ENCODE assay signal across 18 cellular contexts in genomic region chr11:69899957-69900821, GRCh38.
DNase-seq lines count a peak whose midpoint lies in the region; ATAC-seq, FAIRE-seq and TF ChIP-seq lines count a peak whose summit lies in the region.
"Had no signal": no experiment of that assay in that cellular context is flagged by ENCODE, and none has a peak within 500 bp of the region (broad histone marks: within the 10 kb centered on the region; RNA-seq: fewer than 3 reads in every experiment).

No MANE protein-coding gene starts in this region.

- no peaks in the 10 kb centered on the region for H3K36me3 ChIP-seq in endothelial cell of umbilical vein (ENCODE audit: control insufficient read depth in 2 of 2, extremely low read depth in 1 of 2, insufficient read depth in 2 of 2, low read length in 2 of 2)
- H3K36me3 ChIP-seq: vagina had no signal

- H3K9ac ChIP-seq in endothelial cell of umbilical vein (replicated peaks; ENCODE audit: extremely low read depth, insufficient read depth, low read length), result no peak overlapping the region
- H3K9ac ChIP-seq: parathyroid adenoma had no signal

- TF ChIP-seq CTCF in endothelial cell of umbilical vein (IDR thresholded peaks at IDR 0.05; ENCODE audit: extremely low read depth in 1 of 2, insufficient read depth in 1 of 2, low read depth in 1 of 2, low read length in 2 of 2), result no peak
- no peak for TF ChIP-seq CTCF in natural killer cell (IDR thresholded peaks at IDR 0.05)

- H3K27me3 Mint-ChIP-seq in natural killer cell (ENCODE audit: low read depth in 2 of 2), result peaks cover 0 to 20% of the 10 kb centered on the region in 2 donors

- CTCF ChIA-PET in endothelial cell of umbilical vein (lab: Charles Lee), result interaction anchor here (1.0 to 5.5 kb wide), 10 partner anchors 9 to 296 kb away, joined by 3 to 35 read pairs (median 6); no protein-coding TSS in a partner anchor

- no peaks in the 10 kb centered on the region for H3K9me1 ChIP-seq in endothelial cell of umbilical vein (replicated peaks; ENCODE audit: control insufficient read depth, extremely low read depth, insufficient read depth, low read length)

- TF ChIP-seq POLR2A in endothelial cell of umbilical vein (IDR thresholded peaks at IDR 0.05; ENCODE audit: low read depth, low read length), result no peak

- no peak for ATAC-seq in natural killer cell
- no peak for ATAC-seq in GM19351 (IDR thresholded peaks at IDR 0.05; ENCODE audit: unreplicated experiment)
- no peak for ATAC-seq in GM21576 (IDR thresholded peaks at IDR 0.05; ENCODE audit: unreplicated experiment)
- ATAC-seq: GM12878 had no signal

- dilution Hi-C loops in endothelial cell of umbilical vein (cut with MboI; ENCODE audit: extremely low pct_ligation_motif_present, low sequenced_read_pairs), result loop anchor here (25.0 kb wide), 1 partner anchor 287 kb away; no protein-coding TSS in a partner anchor

- H3K9me3 ChIP-seq in endothelial cell of umbilical vein (replicated peaks; ENCODE audit: control insufficient read depth, insufficient read depth, low read length), result no peaks in the 10 kb centered on the region
- H3K9me3 ChIP-seq: vagina had no signal

- peaks cover 13% of the 10 kb centered on the region for H3K4me1 ChIP-seq in endothelial cell of umbilical vein (ENCODE audit: control insufficient read depth, extremely low read depth, insufficient read depth, low read length)
- H3K4me1 ChIP-seq: parathyroid adenoma, vagina had no signal

- H3K79me2 ChIP-seq in endothelial cell of umbilical vein (ENCODE audit: control insufficient read depth, insufficient read depth, low read length), result no peaks in the 10 kb centered on the region
- H3K79me2 ChIP-seq: parathyroid adenoma had no signal

- H3K36me3 Mint-ChIP-seq in natural killer cell, result no peaks in the 10 kb centered on the region
- H3K36me3 Mint-ChIP-seq: brain had no signal

- H4K20me1 ChIP-seq in endothelial cell of umbilical vein (replicated peaks; ENCODE audit: control insufficient read depth, extremely low read depth, insufficient read depth, low read length), result no peaks in the 10 kb centered on the region

- POLR2A ChIA-PET in endothelial cell of umbilical vein (lab: Charles Lee), result no interaction called here

- no peak overlapping the region for H3K4me3 Mint-ChIP-seq in natural killer cell
- H3K4me3 Mint-ChIP-seq: activated CD4-positive, alpha-beta T cell treated with anti-CD3 and anti-CD28 coated beads, Interleukin-2, amount 10 ng/mL, durations not matched to agents 7 days and 5 days; brain; T-helper 1 cell treated with Interleukin-12 subunit alpha and Interleukin-12 subunit beta and Interleukin-4 antibody, amounts not matched to agents 30 μg/mL and 1 μg/mL, for 36 hours had no signal

- peak; percentile 68 for FAIRE-seq in endothelial cell of umbilical vein (lab: Jason Lieb, UNC)
- FAIRE-seq: endometrium, GM12878 had no signal

- H3K27me3 ChIP-seq in endothelial cell of umbilical vein (ENCODE audit: control insufficient read depth in 2 of 2, insufficient read depth in 2 of 2, low read length in 2 of 2), result peaks cover 0 to 7% of the 10 kb centered on the region in 2 experiments
- H3K27me3 ChIP-seq: vagina had no signal

- H3K4me3 ChIP-seq in endothelial cell of umbilical vein (replicated peaks in 1 of 3; ENCODE audit: insufficient read depth in 1 of 3, low read depth in 1 of 3, low read length in 3 of 3), result no peak overlapping the region
- H3K4me3 ChIP-seq: GM12878, vagina had no signal

- BruUV-seq in endothelial cell of umbilical vein (replicated peaks; lab: Mats Ljungman, UMichigan), result no TSS peak

- peak overlapping the region; percentile 12 for H3K4me2 ChIP-seq in endothelial cell of umbilical vein (ENCODE audit: insufficient read depth, low read length)

- H3K9me3 Mint-ChIP-seq in natural killer cell, result no peaks in the 10 kb centered on the region
- H3K9me3 Mint-ChIP-seq: activated CD4-positive, alpha-beta T cell treated with anti-CD3 and anti-CD28 coated beads, Interleukin-2, amount 10 ng/mL, durations not matched to agents 7 days and 5 days; T-helper 1 cell treated with Interleukin-12 subunit alpha and Interleukin-12 subunit beta and Interleukin-4 antibody, amounts not matched to agents 30 μg/mL and 1 μg/mL, for 36 hours had no signal

- H2AFZ ChIP-seq in endothelial cell of umbilical vein (ENCODE audit: low read depth, low read length), result no peak overlapping the region
- H2AFZ ChIP-seq: parathyroid adenoma had no signal

- H3K4me1 Mint-ChIP-seq in natural killer cell, result no peaks in the 10 kb centered on the region
- H3K4me1 Mint-ChIP-seq: activated CD4-positive, alpha-beta T cell treated with anti-CD3 and anti-CD28 coated beads, Interleukin-2, amount 10 ng/mL, durations not matched to agents 7 days and 5 days; brain had no signal

- no peak overlapping the region for H3K27ac Mint-ChIP-seq in natural killer cell
- H3K27ac Mint-ChIP-seq: activated CD4-positive, alpha-beta T cell treated with anti-CD3 and anti-CD28 coated beads, Interleukin-2, amount 10 ng/mL, durations not matched to agents 7 days and 5 days; brain; T-helper 1 cell treated with Interleukin-12 subunit alpha and Interleukin-12 subunit beta and Interleukin-4 antibody, amounts not matched to agents 30 μg/mL and 1 μg/mL, for 36 hours had no signal

- peak; percentile 44 for DNase-seq in AG20443 (ENCODE audit: low spot score)
- DNase-seq in M059J (ENCODE audit: low read depth), result peak; percentile 81
- peak; percentile 67 for DNase-seq in endothelial cell of umbilical vein (ENCODE audit: low read depth, low spot score)
- DNase-seq in mucosa of gallbladder (ENCODE audit: low spot score), result peak; percentile 86
- DNase-seq in natural killer cell, result no peak
- no peak for DNase-seq in NCI-H226
- DNase-seq: activated CD4-positive, alpha-beta T cell treated with anti-CD3 and anti-CD28 coated beads, Interleukin-2, amount 10 ng/mL, durations not matched to agents 7 days and 5 days; DMS79; NCI-H345; stimulated activated CD4-positive, alpha-beta T cell treated with anti-CD3 and anti-CD28 coated beads, Interleukin-2, amount 100 ng/mL, for 48 hours had no signal

- H3K27ac ChIP-seq in endothelial cell of umbilical vein (ENCODE audit: insufficient read depth, low read depth, low read length), result no peak overlapping the region
- H3K27ac ChIP-seq: parathyroid adenoma, vagina had no signal

- intact Hi-C loops in endothelial cell of umbilical vein (cut with micrococcal nuclease) (no loop called here), natural killer cell (cut with micrococcal nuclease) (no loop called here)

TF ChIP-seq in endothelial cell of umbilical vein, 7 proteins besides CTCF, POLR2A, EP300 and RAD21:
- no peak for TF ChIP-seq JUN (IDR thresholded peaks at IDR 0.05; ENCODE audit: borderline replicate concordance, insufficient read depth, insufficient read length, low read depth)
- no peak for TF ChIP-seq POLR2AphosphoS5 (IDR thresholded peaks at IDR 0.05; ENCODE audit: insufficient read depth, low read depth, low read length)
- peak; percentile 21 for TF ChIP-seq FOS (IDR thresholded peaks at IDR 0.05; ENCODE audit: borderline replicate concordance, insufficient read depth, low read length)
- TF ChIP-seq EZH2 (IDR thresholded peaks at IDR 0.05; ENCODE audit: borderline replicate concordance, low read depth, low read length, severe bottlenecking), result no peak
- TF ChIP-seq MYC (IDR thresholded peaks at IDR 0.05; ENCODE audit: low read depth, low read length), result no peak

Comparison
In these comparisons a context has a peak if more than half of its experiments do, and no peak if none do; other contexts are left out.
1. DNase-seq: peak in AG20443 (single experiment), M059J (single experiment), endothelial cell of umbilical vein (single experiment) and mucosa of gallbladder (single experiment); none in natural killer cell (single experiment) and NCI-H226 (single experiment).